ENCODE assay signal across 40 cellular contexts in genomic region chr2:183607995-183608394, GRCh38.
"Had no signal": no experiment of that assay in that cellular context is flagged by ENCODE, and none has a peak within 500 bp of the region (broad histone marks: within the 10 kb centered on the region; RNA-seq: fewer than 3 reads in every experiment).

No MANE protein-coding gene starts in this region.

- H3K4me3 ChIP-seq: adrenal gland, ascending aorta, body of pancreas, breast epithelium, cardiac muscle cell had no signal

- FAIRE-seq: astrocyte, bronchial epithelial cell had no signal

- H3K36me3 ChIP-seq: adrenal gland, ascending aorta, brain microvascular endothelial cell, breast epithelium, cardiac muscle cell had no signal

- H3K27ac Mint-ChIP-seq: activated naive CD4-positive, alpha-beta T cell treated with anti-CD3 and anti-CD28 coated beads for 36 hours; activated naive CD4-positive, alpha-beta T cell treated with anti-CD3 and anti-CD28 coated beads, Interleukin-2, amount 10 ng/mL, durations not matched to agents 7 days and 5 days; activated naive CD4-positive, alpha-beta T cell treated with anti-CD3 and anti-CD28 coated beads, Interleukin-2, amount 50 U/mL, for 24 hours; activated naive CD4-positive, alpha-beta T cell treated with anti-CD3 and anti-CD28 coated beads, Interleukin-2, amount 50 U/mL, for 72 hours; activated naive CD8-positive, alpha-beta T cell; activated naive CD8-positive, alpha-beta T cell treated with anti-CD3 and anti-CD28 coated beads for 36 hours; activated naive CD8-positive, alpha-beta T cell treated with anti-CD3 and anti-CD28 coated beads, Interleukin-2, amount 10 ng/mL, durations not matched to agents 7 days and 5 days; activated naive CD8-positive, alpha-beta T cell treated with anti-CD3 and anti-CD28 coated beads, Interleukin-2, amount 50 U/mL, for 24 hours; activated T-cell treated with anti-CD3 and anti-CD28 coated beads, Interleukin-2, amount 50 U/mL, for 24 hours; activated T-cell treated with anti-CD3 and anti-CD28 coated beads, Interleukin-2, amount 50 U/mL, for 72 hours; activated T-helper 1 cell treated with anti-CD3 and anti-CD28 coated beads, Interleukin-12 subunit alpha, Interleukin-12 subunit beta, Interleukin-2, Interleukin-4 antibody, amounts not matched to agents 30 ng/mL and 10 ng/mL and 1 ng/mL, durations not matched to agents 14 hours and 24 hours and 36 hours; activated T-helper 17 cell treated with anti-CD3 and anti-CD28 coated beads, Interleukin-2, amount 50 U/mL, for 72 hours; activated T-helper 2 cell treated with anti-CD3 and anti-CD28 coated beads, Interferon-gamma antibody, Interleukin-2, Interleukin-4, amounts not matched to agents 10 μg/mL and 5 μg/mL and 100 μg/mL, durations not matched to agents 14 hours and 24 hours and 36 hours; brain had no signal

- H3K4me1 Mint-ChIP-seq: activated naive CD4-positive, alpha-beta T cell treated with anti-CD3 and anti-CD28 coated beads, Interleukin-2, amount 10 ng/mL, durations not matched to agents 7 days and 5 days; activated naive CD4-positive, alpha-beta T cell treated with anti-CD3 and anti-CD28 coated beads, Interleukin-2, amount 50 U/mL, for 24 hours; activated naive CD8-positive, alpha-beta T cell treated with anti-CD3 and anti-CD28 coated beads for 36 hours; activated naive CD8-positive, alpha-beta T cell treated with anti-CD3 and anti-CD28 coated beads, Interleukin-2, amount 10 ng/mL, durations not matched to agents 7 days and 5 days; activated naive CD8-positive, alpha-beta T cell treated with anti-CD3 and anti-CD28 coated beads, Interleukin-2, amount 50 U/mL, for 24 hours; activated T-helper 17 cell treated with anti-CD3 and anti-CD28 coated beads, Interleukin-2, amount 50 U/mL, for 72 hours; brain; central memory CD8-positive, alpha-beta T cell had no signal

- H3K36me3 Mint-ChIP-seq: activated naive CD4-positive, alpha-beta T cell treated with anti-CD3 and anti-CD28 coated beads, Interleukin-2, amount 10 ng/mL, durations not matched to agents 7 days and 5 days; activated naive CD4-positive, alpha-beta T cell treated with anti-CD3 and anti-CD28 coated beads, Interleukin-2, amount 50 U/mL, for 24 hours; activated naive CD4-positive, alpha-beta T cell treated with anti-CD3 and anti-CD28 coated beads, Interleukin-2, amount 50 U/mL, for 72 hours; activated naive CD8-positive, alpha-beta T cell; activated naive CD8-positive, alpha-beta T cell treated with anti-CD3 and anti-CD28 coated beads for 36 hours; activated naive CD8-positive, alpha-beta T cell treated with anti-CD3 and anti-CD28 coated beads, Interleukin-2, amount 10 ng/mL, durations not matched to agents 7 days and 5 days; brain had no signal

- DNase-seq: activated effector memory CD4-positive, alpha-beta T cell treated with anti-CD3 and anti-CD28 coated beads, Interleukin-2, amount 50 U/mL, for 16 hours; activated effector memory CD4-positive, alpha-beta T cell treated with Interleukin-2 at 50 U/mL for 16 hours; activated gamma-delta T cell; activated gamma-delta T cell treated with Interleukin-2 at 50 U/mL for 16 hours; activated naive CD4-positive, alpha-beta T cell; activated naive CD4-positive, alpha-beta T cell treated with anti-CD3 and anti-CD28 coated beads for 36 hours; activated naive CD4-positive, alpha-beta T cell treated with anti-CD3 and anti-CD28 coated beads, Interleukin-2, amount 10 ng/mL, durations not matched to agents 7 days and 5 days; activated naive CD4-positive, alpha-beta T cell treated with anti-CD3 and anti-CD28 coated beads, Interleukin-2, amount 50 U/mL, for 16 hours; activated naive CD4-positive, alpha-beta T cell treated with Interleukin-2 at 50 U/mL for 16 hours; activated naive CD8-positive, alpha-beta T cell treated with anti-CD3 and anti-CD28 coated beads for 36 hours; activated naive CD8-positive, alpha-beta T cell treated with anti-CD3 and anti-CD28 coated beads, Interleukin-2, amount 10 ng/mL, durations not matched to agents 7 days and 5 days; activated naive CD8-positive, alpha-beta T cell treated with anti-CD3 and anti-CD28 coated beads, Interleukin-2, amount 50 U/mL, for 24 hours; activated T-cell treated with anti-CD3 and anti-CD28 coated beads for 4 hours; activated T-cell treated with anti-CD3 and anti-CD28 coated beads, Interleukin-2, amount 50 U/mL, for 1 hour; activated T-cell treated with anti-CD3 and anti-CD28 coated beads, Interleukin-2, amount 50 U/mL, for 24 hours; activated T-cell treated with anti-CD3 and anti-CD28 coated beads, Interleukin-2, amount 50 U/mL, for 4 hours; activated T-cell treated with anti-CD3 and anti-CD28 coated beads, Interleukin-2, amount 50 U/mL, for 48 hours; activated T-cell treated with anti-CD3 and anti-CD28 coated beads, Interleukin-2, amount 50 U/mL, for 72 hours; adrenal gland; amygdala; anterior cingulate cortex; aorta; body of pancreas; brain microvascular endothelial cell; caudate nucleus; central memory CD4-positive, alpha-beta T cell; cerebellar nuclear complex had no signal

- H3K9me3 ChIP-seq: adrenal gland, ascending aorta, body of pancreas, breast epithelium had no signal

- H3K27ac ChIP-seq: adrenal gland, ascending aorta, body of pancreas, brain microvascular endothelial cell, breast epithelium, cardiac muscle cell had no signal

- H3K9me3 Mint-ChIP-seq: activated naive CD4-positive, alpha-beta T cell treated with anti-CD3 and anti-CD28 coated beads for 36 hours; activated naive CD4-positive, alpha-beta T cell treated with anti-CD3 and anti-CD28 coated beads, Interleukin-2, amount 50 U/mL, for 24 hours; activated naive CD8-positive, alpha-beta T cell treated with anti-CD3 and anti-CD28 coated beads for 36 hours; activated naive CD8-positive, alpha-beta T cell treated with anti-CD3 and anti-CD28 coated beads, Interleukin-2, amount 50 U/mL, for 24 hours; activated T-cell treated with anti-CD3 and anti-CD28 coated beads, Interleukin-2, amount 50 U/mL, for 24 hours; activated T-helper 1 cell treated with anti-CD3 and anti-CD28 coated beads, Interleukin-12 subunit alpha, Interleukin-12 subunit beta, Interleukin-2, Interleukin-4 antibody, amounts not matched to agents 30 ng/mL and 10 ng/mL and 1 ng/mL, durations not matched to agents 14 hours and 24 hours and 36 hours; activated T-helper 17 cell treated with anti-CD3 and anti-CD28 coated beads, Interleukin-2, amount 50 U/mL, for 72 hours; activated T-helper 2 cell treated with anti-CD3 and anti-CD28 coated beads, Interferon-gamma antibody, Interleukin-2, Interleukin-4, amounts not matched to agents 10 μg/mL and 5 μg/mL and 100 μg/mL, durations not matched to agents 14 hours and 24 hours and 36 hours; brain had no signal

- H3K4me3 Mint-ChIP-seq: activated naive CD4-positive, alpha-beta T cell treated with anti-CD3 and anti-CD28 coated beads for 36 hours; activated naive CD4-positive, alpha-beta T cell treated with anti-CD3 and anti-CD28 coated beads, Interleukin-2, amount 10 ng/mL, durations not matched to agents 7 days and 5 days; activated naive CD4-positive, alpha-beta T cell treated with anti-CD3 and anti-CD28 coated beads, Interleukin-2, amount 50 U/mL, for 24 hours; activated naive CD8-positive, alpha-beta T cell; activated naive CD8-positive, alpha-beta T cell treated with anti-CD3 and anti-CD28 coated beads for 36 hours; activated naive CD8-positive, alpha-beta T cell treated with anti-CD3 and anti-CD28 coated beads, Interleukin-2, amount 10 ng/mL, durations not matched to agents 7 days and 5 days; activated naive CD8-positive, alpha-beta T cell treated with anti-CD3 and anti-CD28 coated beads, Interleukin-2, amount 50 U/mL, for 24 hours; activated T-cell treated with anti-CD3 and anti-CD28 coated beads, Interleukin-2, amount 50 U/mL, for 24 hours; activated T-cell treated with anti-CD3 and anti-CD28 coated beads, Interleukin-2, amount 50 U/mL, for 4 hours; activated T-cell treated with anti-CD3 and anti-CD28 coated beads, Interleukin-2, amount 50 U/mL, for 72 hours; activated T-helper 1 cell treated with anti-CD3 and anti-CD28 coated beads, Interleukin-12 subunit alpha, Interleukin-12 subunit beta, Interleukin-2, Interleukin-4 antibody, amounts not matched to agents 30 ng/mL and 10 ng/mL and 1 ng/mL, durations not matched to agents 14 hours and 24 hours and 36 hours; activated T-helper 17 cell treated with anti-CD3 and anti-CD28 coated beads, Interleukin-2, amount 50 U/mL, for 72 hours; brain; central memory CD8-positive, alpha-beta T cell had no signal

- H3K27me3 ChIP-seq: adrenal gland, ascending aorta, body of pancreas, brain microvascular endothelial cell, breast epithelium had no signal

- H3K4me1 ChIP-seq: adrenal gland, ascending aorta, body of pancreas, breast epithelium had no signal

- H3K27me3 Mint-ChIP-seq: activated naive CD4-positive, alpha-beta T cell treated with anti-CD3 and anti-CD28 coated beads, Interleukin-2, amount 10 ng/mL, durations not matched to agents 7 days and 5 days; activated naive CD4-positive, alpha-beta T cell treated with anti-CD3 and anti-CD28 coated beads, Interleukin-2, amount 50 U/mL, for 24 hours; activated naive CD8-positive, alpha-beta T cell; activated naive CD8-positive, alpha-beta T cell treated with anti-CD3 and anti-CD28 coated beads for 36 hours; activated naive CD8-positive, alpha-beta T cell treated with anti-CD3 and anti-CD28 coated beads, Interleukin-2, amount 10 ng/mL, durations not matched to agents 7 days and 5 days; activated naive CD8-positive, alpha-beta T cell treated with anti-CD3 and anti-CD28 coated beads, Interleukin-2, amount 50 U/mL, for 24 hours; activated T-cell treated with anti-CD3 and anti-CD28 coated beads, Interleukin-2, amount 50 U/mL, for 24 hours; activated T-helper 17 cell treated with anti-CD3 and anti-CD28 coated beads, Interleukin-2, amount 50 U/mL, for 72 hours; brain; central memory CD8-positive, alpha-beta T cell had no signal
